ENCODE assay signal across 13 cellular contexts in genomic region chr12:11840350-11840749, GRCh38.
DNase-seq lines count a peak whose midpoint lies in the region; ATAC-seq and TF ChIP-seq lines count a peak whose summit lies in the region.
"Had no signal": no experiment of that assay in that cellular context is flagged by ENCODE, and none has a peak within 500 bp of the region (broad histone marks: within the 10 kb centered on the region; RNA-seq: fewer than 3 reads in every experiment).

No MANE protein-coding gene starts in this region.

- POLR2A ChIA-PET in HEK293 (lab: Yijun Ruan, JAX), result no interaction called here

- TF ChIP-seq POLR2A in spleen (IDR thresholded peaks at IDR 0.05), result no peak

- H3K9me3 ChIP-seq in HEK293 (ENCODE audit: control insufficient read depth, insufficient read depth, low read depth, low read length) (no peaks in the 10 kb centered on the region), spleen (no peaks in the 10 kb centered on the region)
- H3K9me3 ChIP-seq: esophagus squamous epithelium, SJCRH30 had no signal

- CTCF ChIA-PET in HEK293 (lab: Yijun Ruan, JAX), result no interaction called here

- no peak for TF ChIP-seq CTCF in HEK293 (tag by site-specific recombination; IDR thresholded peaks at IDR 0.05)
- TF ChIP-seq CTCF in spleen (IDR thresholded peaks at IDR 0.05 in 8 of 11, conservative IDR thresholded peaks at IDR 0.05 in 3 of 11), result no peak

- H3K27me3 ChIP-seq in spleen (replicated peaks in 1 of 7), result no peaks in the 10 kb centered on the region
- H3K27me3 ChIP-seq: esophagus squamous epithelium, SJCRH30 had no signal

- WGBS in spleen, 5 donors, result 32 to 60% (median 48%) methylated on average over 8 of the region's 8 CpGs

- no peak overlapping the region for H3K27ac ChIP-seq in HEK293 (ENCODE audit: extremely low read depth, low read depth, low read length)
- H3K27ac ChIP-seq in spleen, result peak overlapping the region in 6 of 8 donors; percentile 74 to 83 (median 79)
- H3K27ac ChIP-seq: SJCRH30 had no signal

- intact Hi-C loops in spleen (cut with DNase I; ENCODE audit: low total_unique reads), result no loop called here

- ATAC-seq in GM19467 (IDR thresholded peaks at IDR 0.05; ENCODE audit: unreplicated experiment), result no peak
- ATAC-seq: WTC11 had no signal

- H3K36me3 ChIP-seq in HEK293 (ENCODE audit: control insufficient read depth in 2 of 2, insufficient read depth in 1 of 2, low read length in 2 of 2) (peaks cover 0 to 5% of the 10 kb centered on the region in 2 experiments; a peak in 1 of 3 replicates), spleen (peaks cover 0 to 67% (median 21%) of the 10 kb centered on the region in 6 donors)
- H3K36me3 ChIP-seq: SJCRH30 had no signal

- H3K4me3 ChIP-seq in HEK293 (ENCODE audit: low read depth, low read length) (no peak overlapping the region), spleen (no peak overlapping the region)
- H3K4me3 ChIP-seq: esophagus squamous epithelium, SJCRH30 had no signal

- peaks cover 7% of the 10 kb centered on the region; the same call in 1 of the 2 replicates for H3K4me1 ChIP-seq in HEK293 (ENCODE audit: control insufficient read depth, insufficient read depth, low read length)
- H3K4me1 ChIP-seq in spleen, result peaks cover 30 to 73% (median 54%) of the 10 kb centered on the region in 6 donors
- H3K4me1 ChIP-seq: SJCRH30 had no signal

- peak; percentile 26 for DNase-seq in NCI-H2081 treated with DMSO at 0.1 percent for 48 hours (lab: John Stamatoyannopoulos, UW)
- DNase-seq in dermis blood vessel endothelial cell, result peak; percentile 61
- DNase-seq in spleen, result no peak
- no peak for DNase-seq in DMS 273 treated with DMSO at 0.1 percent for 48 hours (lab: John Stamatoyannopoulos, UW)
- no peak for DNase-seq in hypothalamus (lab: John Stamatoyannopoulos, UW)
- DNase-seq: esophagus squamous epithelium; naive B cell; NCI-H446 treated with DMSO at 0.1 percent for 48 hours; SJCRH30; stimulated activated CD4-positive, alpha-beta T cell treated with anti-CD3 and anti-CD28 coated beads, Interleukin-12 subunit alpha, Interleukin-12 subunit beta, amount 100 ng/mL, for 4 hours had no signal

TF ChIP-seq in HEK293, 187 proteins besides CTCF, POLR2A, EP300 and RAD21:
- no peak for TF ChIP-seq ZNF658 (tag by site-specific recombination; IDR thresholded peaks at IDR 0.05)
- TF ChIP-seq ZBTB48 (tag by site-specific recombination; IDR thresholded peaks at IDR 0.05), result peak; percentile 25; the same call in 1 of the 2 replicates
TF ChIP-seq in HEK293: peak in this region for 1.

Comparison
In these comparisons a context has a peak if more than half of its experiments do, and no peak if none do; other contexts are left out.
1. DNase-seq: peak in NCI-H2081 treated with DMSO at 0.1 percent for 48 hours (single experiment) and dermis blood vessel endothelial cell (single experiment); none in spleen (single experiment), DMS 273 treated with DMSO at 0.1 percent for 48 hours (single experiment) and hypothalamus (0 of 51).